Comparison of ENCODE assay signal across 8 cellular contexts in genomic region chr3:87082806-87083440, GRCh38.
DNase-seq lines count a peak whose midpoint lies in the region; ATAC-seq and TF ChIP-seq lines count a peak whose summit lies in the region.

No MANE protein-coding gene starts in this region.

- H3K27me3 Mint-ChIP-seq in nephron progenitor cell (ENCODE audit: low read depth, poor library complexity) = peaks cover 4% of the 10 kb centered on the region

- ATAC-seq in GM19351 (IDR thresholded peaks at IDR 0.05; ENCODE audit: unreplicated experiment) = peak; percentile 87

- no peaks in the 10 kb centered on the region for H3K36me3 Mint-ChIP-seq in nephron progenitor cell (ENCODE audit: low read depth)

- no peak overlapping the region for H3K4me3 Mint-ChIP-seq in nephron progenitor cell

- no peak overlapping the region for H3K27ac Mint-ChIP-seq in nephron progenitor cell

- peak; percentile 33 for DNase-seq in COR-L47 (lab: John Stamatoyannopoulos, UW)
- peak; percentile 42 for DNase-seq in HPDE6-E6E7 (ENCODE audit: extremely low spot score)
- DNase-seq in OCI-M1 (lab: John Stamatoyannopoulos, UW) = peak; percentile 80
- no peak for DNase-seq in epithelial cell of proximal tubule (ENCODE audit: low read depth)
- peak; percentile 6 for DNase-seq in nephron progenitor cell
- DNase-seq in activated naive CD4-positive, alpha-beta T cell (lab: John Stamatoyannopoulos, UW) = no peak
- no peak for DNase-seq in UCSD-AML1 (lab: John Stamatoyannopoulos, UW; ENCODE audit: unreplicated experiment)

- peak; percentile 73 for TF ChIP-seq CTCF in epithelial cell of proximal tubule (conservative IDR thresholded peaks at IDR 0.05; ENCODE audit: low read depth, low read length)
- peak; percentile 52 for TF ChIP-seq CTCF in nephron progenitor cell (IDR thresholded peaks at IDR 0.05)

- H3K9me3 Mint-ChIP-seq in nephron progenitor cell = no peaks in the 10 kb centered on the region

- H3K4me1 Mint-ChIP-seq in nephron progenitor cell = no peaks in the 10 kb centered on the region

- H3K4me3 ChIP-seq in epithelial cell of proximal tubule (ENCODE audit: low read depth, low read length) = no peak overlapping the region

Comparison
In these comparisons a context has a peak if more than half of its experiments do, and no peak if none do; other contexts are left out.
1. DNase-seq: peak in COR-L47 (single experiment), HPDE6-E6E7 (single experiment), OCI-M1 (single experiment) and nephron progenitor cell (single experiment); none in epithelial cell of proximal tubule (single experiment), activated naive CD4-positive, alpha-beta T cell (0 of 4) and UCSD-AML1 (single experiment).